1 cellular context compared by ENCODE assay signal in the genomic region with DNA sequence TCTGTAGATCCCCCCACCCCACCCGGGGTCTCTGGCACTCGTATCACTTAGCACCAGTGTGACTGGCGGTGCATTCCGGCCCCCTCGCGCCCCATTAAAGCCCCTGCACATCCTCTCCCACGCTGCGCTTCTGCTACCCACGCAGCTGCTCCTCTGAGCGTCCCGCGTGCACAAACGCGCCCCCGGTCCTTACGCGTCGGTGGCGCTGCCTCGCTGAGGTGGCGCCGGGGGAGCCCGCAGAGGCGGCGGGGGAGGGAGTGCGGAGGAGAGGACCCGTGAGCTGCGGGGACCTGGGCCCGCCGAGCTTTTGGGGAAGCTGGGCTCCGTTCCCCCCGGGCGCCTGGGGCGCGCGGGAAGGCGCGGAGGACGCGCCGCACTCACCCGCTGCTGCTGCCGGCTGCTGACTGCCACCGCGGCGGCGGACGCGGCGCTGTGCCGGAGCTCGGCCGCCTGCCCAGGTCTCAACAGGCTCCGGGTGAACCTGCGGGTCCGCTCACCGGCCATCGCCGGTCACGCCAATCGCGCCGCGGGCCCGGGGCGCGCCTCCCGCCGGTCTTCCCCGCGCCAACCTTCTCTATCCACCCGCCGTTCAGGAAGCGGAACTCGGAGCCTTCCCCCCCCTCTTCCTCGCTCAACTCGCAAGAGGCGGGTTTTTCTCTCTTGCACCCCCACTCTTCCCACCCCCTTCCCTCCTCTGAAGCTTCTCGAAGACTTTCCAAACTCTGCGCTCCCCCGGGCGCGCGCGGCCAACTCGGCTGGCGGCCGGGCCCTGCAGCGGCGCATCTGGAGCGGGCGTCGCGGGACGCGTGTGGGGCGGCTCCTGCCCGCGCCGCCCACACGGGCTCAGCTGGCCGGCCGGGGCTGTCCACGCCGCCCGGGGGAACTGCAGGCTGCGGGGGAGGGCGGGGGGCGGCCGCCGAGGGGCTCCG.
TF ChIP-seq lines count a peak whose summit lies in the region.

Gene DOCK10, minus strand, starts transcription at position 598 of the 929 bp plus-strand sequence. Its CDS starts 94 bp downstream, at position 504.

TF ChIP-seq in GM12878, 131 proteins besides CTCF, POLR2A, EP300 and RAD21 (continued from another document):
- TF ChIP-seq, protein P1, sequence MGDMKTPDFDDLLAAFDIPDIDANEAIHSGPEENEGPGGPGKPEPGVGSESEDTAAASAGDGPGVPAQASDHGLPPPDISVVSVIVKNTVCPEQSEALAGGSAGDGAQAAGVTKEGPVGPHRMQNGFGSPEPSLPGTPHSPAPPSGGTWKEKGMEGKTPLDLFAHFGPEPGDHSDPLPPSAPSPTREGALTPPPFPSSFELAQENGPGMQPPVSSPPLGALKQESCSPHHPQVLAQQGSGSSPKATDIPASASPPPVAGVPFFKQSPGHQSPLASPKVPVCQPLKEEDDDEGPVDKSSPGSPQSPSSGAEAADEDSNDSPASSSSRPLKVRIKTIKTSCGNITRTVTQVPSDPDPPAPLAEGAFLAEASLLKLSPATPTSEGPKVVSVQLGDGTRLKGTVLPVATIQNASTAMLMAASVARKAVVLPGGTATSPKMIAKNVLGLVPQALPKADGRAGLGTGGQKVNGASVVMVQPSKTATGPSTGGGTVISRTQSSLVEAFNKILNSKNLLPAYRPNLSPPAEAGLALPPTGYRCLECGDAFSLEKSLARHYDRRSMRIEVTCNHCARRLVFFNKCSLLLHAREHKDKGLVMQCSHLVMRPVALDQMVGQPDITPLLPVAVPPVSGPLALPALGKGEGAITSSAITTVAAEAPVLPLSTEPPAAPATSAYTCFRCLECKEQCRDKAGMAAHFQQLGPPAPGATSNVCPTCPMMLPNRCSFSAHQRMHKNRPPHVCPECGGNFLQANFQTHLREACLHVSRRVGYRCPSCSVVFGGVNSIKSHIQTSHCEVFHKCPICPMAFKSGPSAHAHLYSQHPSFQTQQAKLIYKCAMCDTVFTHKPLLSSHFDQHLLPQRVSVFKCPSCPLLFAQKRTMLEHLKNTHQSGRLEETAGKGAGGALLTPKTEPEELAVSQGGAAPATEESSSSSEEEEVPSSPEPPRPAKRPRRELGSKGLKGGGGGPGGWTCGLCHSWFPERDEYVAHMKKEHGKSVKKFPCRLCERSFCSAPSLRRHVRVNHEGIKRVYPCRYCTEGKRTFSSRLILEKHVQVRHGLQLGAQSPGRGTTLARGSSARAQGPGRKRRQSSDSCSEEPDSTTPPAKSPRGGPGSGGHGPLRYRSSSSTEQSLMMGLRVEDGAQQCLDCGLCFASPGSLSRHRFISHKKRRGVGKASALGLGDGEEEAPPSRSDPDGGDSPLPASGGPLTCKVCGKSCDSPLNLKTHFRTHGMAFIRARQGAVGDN (IDR thresholded peaks at IDR 0.05) = 0 out of 2 replicates have a peak, but pooled peaks have one; percentile 38
- peak; percentile 67 for TF ChIP-seq NKRF (conservative IDR thresholded peaks at IDR 0.05)
- TF ChIP-seq CHD4 (IDR thresholded peaks at IDR 0.05) = no peak
- no peak for TF ChIP-seq POLR2AphosphoS2 (IDR thresholded peaks at IDR 0.05; ENCODE audit: low read depth, low read length)
- TF ChIP-seq ZNF384 (IDR thresholded peaks at IDR 0.05; ENCODE audit: borderline replicate concordance, low read depth, low read length) = no peak
- no peak for TF ChIP-seq NFIC (IDR thresholded peaks at IDR 0.05; ENCODE audit: low read depth, low read length)
- TF ChIP-seq, protein P2, sequence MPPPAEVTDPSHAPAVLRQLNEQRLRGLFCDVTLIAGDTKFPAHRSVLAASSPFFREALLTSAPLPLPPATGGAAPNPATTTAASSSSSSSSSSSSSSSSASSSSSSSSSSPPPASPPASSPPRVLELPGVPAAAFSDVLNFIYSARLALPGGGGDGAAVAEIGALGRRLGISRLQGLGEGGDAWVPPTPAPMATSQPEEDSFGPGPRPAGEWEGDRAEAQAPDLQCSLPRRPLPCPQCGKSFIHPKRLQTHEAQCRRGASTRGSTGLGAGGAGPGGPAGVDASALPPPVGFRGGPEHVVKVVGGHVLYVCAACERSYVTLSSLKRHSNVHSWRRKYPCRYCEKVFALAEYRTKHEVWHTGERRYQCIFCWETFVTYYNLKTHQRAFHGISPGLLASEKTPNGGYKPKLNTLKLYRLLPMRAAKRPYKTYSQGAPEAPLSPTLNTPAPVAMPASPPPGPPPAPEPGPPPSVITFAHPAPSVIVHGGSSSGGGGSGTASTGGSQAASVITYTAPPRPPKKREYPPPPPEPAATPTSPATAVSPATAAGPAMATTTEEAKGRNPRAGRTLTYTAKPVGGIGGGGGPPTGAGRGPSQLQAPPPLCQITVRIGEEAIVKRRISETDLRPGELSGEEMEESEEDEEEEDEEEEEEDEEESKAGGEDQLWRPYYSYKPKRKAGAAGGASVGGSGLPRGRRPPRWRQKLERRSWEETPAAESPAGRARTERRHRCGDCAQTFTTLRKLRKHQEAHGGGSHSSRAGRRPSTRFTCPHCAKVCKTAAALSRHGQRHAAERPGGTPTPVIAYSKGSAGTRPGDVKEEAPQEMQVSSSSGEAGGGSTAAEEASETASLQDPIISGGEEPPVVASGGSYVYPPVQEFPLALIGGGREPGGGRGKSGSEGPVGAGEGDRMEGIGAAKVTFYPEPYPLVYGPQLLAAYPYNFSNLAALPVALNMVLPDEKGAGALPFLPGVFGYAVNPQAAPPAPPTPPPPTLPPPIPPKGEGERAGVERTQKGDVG (CRISPR knock-in tag; IDR thresholded peaks at IDR 0.05) = no peak
- no peak; the same call in 1 of the 2 replicates for TF ChIP-seq RUNX3 (IDR thresholded peaks at IDR 0.05; ENCODE audit: low read length)
- 0 out of 2 replicates have a peak, but pooled peaks have one; percentile 29 for TF ChIP-seq RB1 (IDR thresholded peaks at IDR 0.05; ENCODE audit: borderline replicate concordance)
- TF ChIP-seq LARP7 (IDR thresholded peaks at IDR 0.05) = peak; percentile 83
- no peak for TF ChIP-seq CREB1 (IDR thresholded peaks at IDR 0.05; ENCODE audit: low read depth)
- peak; percentile 24; the same call in 1 of the 2 replicates for TF ChIP-seq MLLT1 (IDR thresholded peaks at IDR 0.05)
- 0 out of 2 replicates have a peak, but pooled peaks have one; percentile 19 for TF ChIP-seq CBX5 (IDR thresholded peaks at IDR 0.05; ENCODE audit: low read depth)
- TF ChIP-seq TAF1 (IDR thresholded peaks at IDR 0.05; ENCODE audit: borderline replicate concordance, low read depth, low read length) = peak; percentile 5; the same call in 1 of the 2 replicates
- peak; percentile 95 for TF ChIP-seq HDAC6 (IDR thresholded peaks at IDR 0.05; ENCODE audit: unreplicated experiment)
- no peak for TF ChIP-seq SUPT20H (IDR thresholded peaks at IDR 0.05; ENCODE audit: borderline replicate concordance, control insufficient read depth, low read depth, low read length)
- TF ChIP-seq ZSCAN29 (IDR thresholded peaks at IDR 0.05) = 0 out of 2 replicates have a peak, but pooled peaks have one; percentile 14
- peak; percentile 75; the same call in 1 of the 2 replicates for TF ChIP-seq HDAC2 (IDR thresholded peaks at IDR 0.05)
- peak; percentile 45; the same call in 1 of the 2 replicates for TF ChIP-seq SIN3A (IDR thresholded peaks at IDR 0.05; ENCODE audit: low read depth, low read length)
- TF ChIP-seq EGR1 (IDR thresholded peaks at IDR 0.05; ENCODE audit: borderline replicate concordance in 1 of 2, low read depth in 2 of 2, low read length in 2 of 2) = peak in 1 of 2 experiments; percentile 77; a peak in 2 of 3 replicates
- TF ChIP-seq BACH1 (IDR thresholded peaks at IDR 0.05; ENCODE audit: borderline replicate concordance) = peak; percentile 80
- TF ChIP-seq SPI1 (IDR thresholded peaks at IDR 0.05; ENCODE audit: borderline replicate concordance, insufficient read depth, low read depth, low read length) = peak; percentile 42; the same call in 1 of the 2 replicates
- TF ChIP-seq SRF (IDR thresholded peaks at IDR 0.05; ENCODE audit: low read depth in 2 of 2, low read length in 2 of 2) = no peak
- no peak for TF ChIP-seq BCLAF1 (IDR thresholded peaks at IDR 0.05)
- TF ChIP-seq RFX5 (IDR thresholded peaks at IDR 0.05; ENCODE audit: low read depth, low read length) = no peak
- peak; percentile 79 for TF ChIP-seq DPF2 (IDR thresholded peaks at IDR 0.05)
- peak; percentile 3; the same call in 1 of the 2 replicates for TF ChIP-seq YY1 (IDR thresholded peaks at IDR 0.05; ENCODE audit: low read depth, low read length)
- TF ChIP-seq ZNF24 (IDR thresholded peaks at IDR 0.05) = 0 out of 2 replicates have a peak, but pooled peaks have one; percentile 38
- peak; percentile 68 for TF ChIP-seq IKZF1 (conservative IDR thresholded peaks at IDR 0.05)
